In genomic region chr1:38138498-38139233, GRCh38 we compare ENCODE assay signal across 8 cellular contexts.
DNase-seq lines count a peak whose midpoint lies in the region; ATAC-seq and TF ChIP-seq lines count a peak whose summit lies in the region.

No MANE protein-coding gene starts in this region.

- H3K4me3 ChIP-seq in cardiac fibroblast (replicated peaks in 1 of 2; ENCODE audit: low read depth in 2 of 2, low read length in 2 of 2) (no peak overlapping the region), transverse colon (no peak overlapping the region)

- H3K36me3 ChIP-seq in transverse colon: no peaks in the 10 kb centered on the region

- WGBS in transverse colon (ENCODE audit: low coverage in 1 of 2), 2 donors: 32% methylated on average over 6 of the region's 6 CpGs; no CpG with 5 or more reads in 1 of the 2 donors

- peaks cover 0 to 15% (median 5%) of the 10 kb centered on the region in 4 donors for H3K4me1 ChIP-seq in transverse colon

- no peak for ATAC-seq in GM21786 (IDR thresholded peaks at IDR 0.05; ENCODE audit: unreplicated experiment)
- ATAC-seq in GM19351 (IDR thresholded peaks at IDR 0.05; ENCODE audit: unreplicated experiment): no peak

- peaks cover 69% of the 10 kb centered on the region for H3K27me3 ChIP-seq in transverse colon

- intact Hi-C loops in transverse colon (cut with DNase I; ENCODE audit: low total_unique reads): no loop called here

- TF ChIP-seq EP300 in transverse colon (IDR thresholded peaks at IDR 0.05; ENCODE audit: low read depth): no peak

- H3K27ac ChIP-seq in transverse colon: peak overlapping the region in 2 of 4 donors; percentile 48 to 60

- no peak for TF ChIP-seq POLR2A in transverse colon (IDR thresholded peaks at IDR 0.05)

- in situ Hi-C loops in transverse colon (cut with MboI; ENCODE audit: low pct_ligation_motif_present in 1 of 4, low pct_unique_long_range_greater_than_20kb in 1 of 4, low sequenced_read_pairs in 3 of 4): no loop called here

- H3K9me3 ChIP-seq in transverse colon: no peaks in the 10 kb centered on the region

- TF ChIP-seq CTCF in cardiac fibroblast (IDR thresholded peaks at IDR 0.05; ENCODE audit: low read depth, low read length) (peak; percentile 41), transverse colon (IDR thresholded peaks at IDR 0.05) (peak in 2 of 5 experiments; percentile 12 to 32)

- DNase-seq in LoVo (ENCODE audit: low spot score) (peak; percentile 62), cardiac fibroblast (ENCODE audit: low read depth in 2 of 2) (peak; percentile 91 to 95), left kidney (ENCODE audit: low read depth, low spot score) (peak; percentile 86), transverse colon (peak; percentile 57), retina (no peak)
- DNase-seq in stimulated activated CD4-positive, alpha-beta T cell treated with anti-CD3 and anti-CD28 coated beads, Interleukin-4, amount 100 ng/mL, for 1 hour: no peak

Comparison
In these comparisons a context has a peak if more than half of its experiments do, and no peak if none do; other contexts are left out.
1. DNase-seq: peak in LoVo (single experiment), cardiac fibroblast (2 of 2), left kidney (single experiment) and transverse colon (single experiment); none in retina (single experiment) and stimulated activated CD4-positive, alpha-beta T cell treated with anti-CD3 and anti-CD28 coated beads, Interleukin-4, amount 100 ng/mL, for 1 hour (single experiment).